1 cellular context compared by ENCODE assay signal in genomic region chr19:14515501-14516047, GRCh38.
TF ChIP-seq lines count a peak whose summit lies in the region.

No MANE protein-coding gene starts in this region.

TF ChIP-seq in GM23338, 12 proteins besides CTCF, POLR2A, EP300 and RAD21 (continued from another document):
- no peak for TF ChIP-seq ETS1 (IDR thresholded peaks at IDR 0.05)
- TF ChIP-seq CREB1 (CRISPR knock-in tag; IDR thresholded peaks at IDR 0.05; ENCODE audit: low read depth) = no peak
- TF ChIP-seq REST (IDR thresholded peaks at IDR 0.05; ENCODE audit: unreplicated experiment) = no peak
- TF ChIP-seq EZH2phosphoT487 (IDR thresholded peaks at IDR 0.05; ENCODE audit: unreplicated experiment) = no peak
- TF ChIP-seq NANOG (IDR thresholded peaks at IDR 0.05; ENCODE audit: borderline replicate concordance) = no peak
- no peak for TF ChIP-seq POLR2AphosphoS5 (IDR thresholded peaks at IDR 0.05; ENCODE audit: low read depth)
- TF ChIP-seq STAT1 (IDR thresholded peaks at IDR 0.05; ENCODE audit: unreplicated experiment) = no peak
- TF ChIP-seq JUNB (IDR thresholded peaks at IDR 0.05; ENCODE audit: unreplicated experiment) = no peak
- TF ChIP-seq ZNF331 (CRISPR knock-in tag; IDR thresholded peaks at IDR 0.05; ENCODE audit: low read depth) = no peak
- no peak for TF ChIP-seq EZH2 (IDR thresholded peaks at IDR 0.05; ENCODE audit: low read depth, unreplicated experiment)
- no peak for TF ChIP-seq ZNF114 (CRISPR knock-in tag; IDR thresholded peaks at IDR 0.05)
